Comparison of ENCODE assay signal across 1 cellular context in the genomic region with DNA sequence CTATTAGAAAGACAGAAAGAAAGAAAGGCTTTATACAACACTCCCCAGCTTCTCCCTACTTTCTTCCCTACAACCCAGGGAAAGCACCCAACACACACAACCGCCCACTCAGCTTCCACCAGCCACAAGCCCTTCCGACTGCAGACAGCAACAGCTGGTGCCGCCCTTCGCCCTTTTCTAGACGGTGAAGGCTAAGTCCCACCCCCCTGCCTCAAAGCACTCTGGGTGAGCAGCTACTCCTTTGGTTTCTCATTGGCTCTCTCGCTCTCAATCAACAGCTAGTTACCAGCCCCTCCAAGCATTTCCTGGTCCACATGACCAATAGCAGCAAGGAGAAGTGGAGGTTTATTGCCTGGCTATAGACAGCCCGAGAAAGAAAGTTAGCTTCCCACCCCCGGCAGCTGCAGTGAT.
TF ChIP-seq lines count a peak whose summit lies in the region.

No MANE protein-coding gene starts in this region.

TF ChIP-seq in K562, 482 proteins besides CTCF, POLR2A, EP300 and RAD21 (continued from another document and continues in another):
- TF ChIP-seq, protein P1, sequence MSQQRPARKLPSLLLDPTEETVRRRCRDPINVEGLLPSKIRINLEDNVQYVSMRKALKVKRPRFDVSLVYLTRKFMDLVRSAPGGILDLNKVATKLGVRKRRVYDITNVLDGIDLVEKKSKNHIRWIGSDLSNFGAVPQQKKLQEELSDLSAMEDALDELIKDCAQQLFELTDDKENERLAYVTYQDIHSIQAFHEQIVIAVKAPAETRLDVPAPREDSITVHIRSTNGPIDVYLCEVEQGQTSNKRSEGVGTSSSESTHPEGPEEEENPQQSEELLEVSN (IDR thresholded peaks at IDR 0.05; ENCODE audit: borderline replicate concordance in 1 of 2, extremely low read depth in 1 of 2, insufficient read depth in 1 of 2, insufficient read length in 1 of 2, low read depth in 1 of 2, low read length in 1 of 2, poor library complexity in 1 of 2, severe bottlenecking in 1 of 2), result peak; percentile 25 to 32
- no peak for TF ChIP-seq ZFPM2 (CRISPR knock-in tag; IDR thresholded peaks at IDR 0.05)
- no peak for TF ChIP-seq U2AF2 (optimal IDR thresholded peaks at IDR 0.05; ENCODE audit: low read depth, low read length)
- no peak for TF ChIP-seq ZNF253 (CRISPR knock-in tag; conservative IDR thresholded peaks at IDR 0.05)
- no peak for TF ChIP-seq ZNF124 (CRISPR knock-in tag; IDR thresholded peaks at IDR 0.05)
- no peak for TF ChIP-seq ZNF639 (CRISPR knock-in tag; conservative IDR thresholded peaks at IDR 0.05 in 1 of 2, IDR thresholded peaks at IDR 0.05 in 1 of 2)
- TF ChIP-seq RHOXF2B (CRISPR knock-in tag; conservative IDR thresholded peaks at IDR 0.05), result 0 out of 2 replicates have a peak, but pooled peaks have one; percentile 55
- no peak for TF ChIP-seq FIP1L1 (IDR thresholded peaks at IDR 0.05; ENCODE audit: low read depth, low read length, poor library complexity, severe bottlenecking)
- no peak for TF ChIP-seq IFI16 (CRISPR knock-in tag; IDR thresholded peaks at IDR 0.05)
- TF ChIP-seq SPI1 (IDR thresholded peaks at IDR 0.05; ENCODE audit: borderline replicate concordance, low read depth, low read length), result no peak
- TF ChIP-seq ZNF277 (CRISPR knock-in tag; IDR thresholded peaks at IDR 0.05; ENCODE audit: borderline replicate concordance), result no peak
- peak; percentile 79; the same call in 1 of the 2 replicates for TF ChIP-seq NFRKB (IDR thresholded peaks at IDR 0.05; ENCODE audit: low read depth)
- TF ChIP-seq ATF1 (CRISPR knock-in tag; IDR thresholded peaks at IDR 0.05), result no peak
- TF ChIP-seq ATF1 (tag; IDR thresholded peaks at IDR 0.05), result peak; percentile 66
- no peak for TF ChIP-seq ATF2 (CRISPR knock-in tag; IDR thresholded peaks at IDR 0.05)
- no peak for TF ChIP-seq KAT2B (IDR thresholded peaks at IDR 0.05; ENCODE audit: low read depth, low read length)
- no peak; the same call in 1 of the 2 replicates for TF ChIP-seq BRD4 (IDR thresholded peaks at IDR 0.05)
- peak; percentile 50; the same call in 1 of the 2 replicates for TF ChIP-seq CEBPZ (IDR thresholded peaks at IDR 0.05; ENCODE audit: borderline replicate concordance, low read depth, low read length)
- TF ChIP-seq E2F3 (CRISPR knock-in tag; IDR thresholded peaks at IDR 0.05), result no peak
- TF ChIP-seq, protein P2, sequence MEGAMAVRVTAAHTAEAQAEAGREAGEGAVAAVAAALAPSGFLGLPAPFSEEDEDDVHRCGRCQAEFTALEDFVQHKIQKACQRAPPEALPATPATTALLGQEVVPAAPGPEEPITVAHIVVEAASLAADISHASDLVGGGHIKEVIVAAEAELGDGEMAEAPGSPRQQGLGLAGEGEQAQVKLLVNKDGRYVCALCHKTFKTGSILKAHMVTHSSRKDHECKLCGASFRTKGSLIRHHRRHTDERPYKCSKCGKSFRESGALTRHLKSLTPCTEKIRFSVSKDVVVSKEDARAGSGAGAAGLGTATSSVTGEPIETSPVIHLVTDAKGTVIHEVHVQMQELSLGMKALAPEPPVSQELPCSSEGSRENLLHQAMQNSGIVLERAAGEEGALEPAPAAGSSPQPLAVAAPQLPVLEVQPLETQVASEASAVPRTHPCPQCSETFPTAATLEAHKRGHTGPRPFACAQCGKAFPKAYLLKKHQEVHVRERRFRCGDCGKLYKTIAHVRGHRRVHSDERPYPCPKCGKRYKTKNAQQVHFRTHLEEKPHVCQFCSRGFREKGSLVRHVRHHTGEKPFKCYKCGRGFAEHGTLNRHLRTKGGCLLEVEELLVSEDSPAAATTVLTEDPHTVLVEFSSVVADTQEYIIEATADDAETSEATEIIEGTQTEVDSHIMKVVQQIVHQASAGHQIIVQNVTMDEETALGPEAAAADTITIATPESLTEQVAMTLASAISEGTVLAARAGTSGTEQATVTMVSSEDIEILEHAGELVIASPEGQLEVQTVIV (CRISPR knock-in tag; IDR thresholded peaks at IDR 0.05; ENCODE audit: borderline replicate concordance), result no peak
- TF ChIP-seq, protein P3, sequence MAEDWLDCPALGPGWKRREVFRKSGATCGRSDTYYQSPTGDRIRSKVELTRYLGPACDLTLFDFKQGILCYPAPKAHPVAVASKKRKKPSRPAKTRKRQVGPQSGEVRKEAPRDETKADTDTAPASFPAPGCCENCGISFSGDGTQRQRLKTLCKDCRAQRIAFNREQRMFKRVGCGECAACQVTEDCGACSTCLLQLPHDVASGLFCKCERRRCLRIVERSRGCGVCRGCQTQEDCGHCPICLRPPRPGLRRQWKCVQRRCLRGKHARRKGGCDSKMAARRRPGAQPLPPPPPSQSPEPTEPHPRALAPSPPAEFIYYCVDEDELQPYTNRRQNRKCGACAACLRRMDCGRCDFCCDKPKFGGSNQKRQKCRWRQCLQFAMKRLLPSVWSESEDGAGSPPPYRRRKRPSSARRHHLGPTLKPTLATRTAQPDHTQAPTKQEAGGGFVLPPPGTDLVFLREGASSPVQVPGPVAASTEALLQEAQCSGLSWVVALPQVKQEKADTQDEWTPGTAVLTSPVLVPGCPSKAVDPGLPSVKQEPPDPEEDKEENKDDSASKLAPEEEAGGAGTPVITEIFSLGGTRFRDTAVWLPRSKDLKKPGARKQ (CRISPR knock-in tag; IDR thresholded peaks at IDR 0.05), result no peak
- TF ChIP-seq CC2D1A (IDR thresholded peaks at IDR 0.05), result 0 out of 2 replicates have a peak, but pooled peaks have one; percentile 30
- no peak for TF ChIP-seq ZNF395 (CRISPR knock-in tag; IDR thresholded peaks at IDR 0.05)
- TF ChIP-seq ZNF354B (CRISPR knock-in tag; IDR thresholded peaks at IDR 0.05), result no peak
- no peak for TF ChIP-seq ETS1 (conservative IDR thresholded peaks at IDR 0.05; ENCODE audit: control insufficient read depth, low read depth, low read length)
- TF ChIP-seq FOS (IDR thresholded peaks at IDR 0.05; ENCODE audit: extremely low read depth, insufficient read length), result peak; percentile 88
- TF ChIP-seq PML (IDR thresholded peaks at IDR 0.05; ENCODE audit: low read length), result peak; percentile 45; the same call in 1 of the 2 replicates
- TF ChIP-seq FOXK2 (conservative IDR thresholded peaks at IDR 0.05 in 1 of 2, IDR thresholded peaks at IDR 0.05 in 1 of 2; ENCODE audit: low read depth in 2 of 2), result peak; percentile 87 to 95
